Comparison of ENCODE assay signal across 9 cellular contexts in the genomic region with DNA sequence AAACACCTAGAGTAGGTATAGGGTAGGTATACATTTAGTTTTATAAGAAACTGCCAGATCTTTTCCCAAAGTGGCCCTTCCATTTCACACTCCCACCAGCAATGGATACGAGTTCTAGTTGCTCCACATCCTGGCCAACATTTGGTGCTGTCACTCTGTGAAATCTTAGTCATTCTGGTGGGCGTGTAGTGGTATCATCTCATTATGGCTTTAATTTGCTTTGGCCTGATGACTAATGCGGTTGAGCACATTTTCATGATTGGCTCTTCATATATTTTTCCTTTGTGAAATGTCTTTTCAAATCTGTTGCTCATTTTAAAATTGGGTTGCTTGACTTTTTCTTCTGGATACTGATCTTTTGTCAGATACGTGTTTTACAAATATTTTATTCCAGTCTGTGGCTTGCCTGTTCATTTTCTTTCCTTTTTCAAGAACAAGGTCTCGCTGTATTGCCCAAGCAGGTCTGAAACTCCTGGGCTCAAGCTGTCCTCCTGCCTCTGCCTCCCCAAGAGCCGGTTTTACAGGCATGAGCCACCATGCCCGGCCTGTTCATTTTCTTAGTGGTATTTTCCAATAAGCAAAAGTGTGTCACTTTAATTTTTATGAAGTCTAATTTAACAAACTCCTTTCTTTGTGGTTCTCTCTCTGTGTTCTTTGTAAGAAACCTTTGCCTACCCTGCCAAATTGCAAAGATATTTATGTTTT.
DNase-seq lines count a peak whose midpoint lies in the region; ATAC-seq and TF ChIP-seq lines count a peak whose summit lies in the region.
"Had no signal": no experiment of that assay in that cellular context is flagged by ENCODE, and none has a peak within 500 bp of the region (broad histone marks: within the 10 kb centered on the region; RNA-seq: fewer than 3 reads in every experiment).

No MANE protein-coding gene starts in this region.

- TF ChIP-seq CTCF in epithelial cell of esophagus (IDR thresholded peaks at IDR 0.05; ENCODE audit: insufficient read depth, low read depth, low read length, missing control alignments): no peak

- H3K27ac Mint-ChIP-seq in T-helper 17 cell: peak overlapping the region; percentile 93
- H3K27ac Mint-ChIP-seq: mesothelial cell of epicardium had no signal

- DNase-seq in DMS53 (lab: John Stamatoyannopoulos, UW) (peak; percentile 50), DMS53 treated with DMSO at 0.1 percent for 48 hours (lab: John Stamatoyannopoulos, UW; ENCODE audit: unreplicated experiment) (no peak), T-helper 17 cell (no peak), epithelial cell of esophagus (ENCODE audit: low read depth) (peak; percentile 91), NCI-H2196 treated with DMSO at 0.1 percent for 48 hours (lab: John Stamatoyannopoulos, UW; ENCODE audit: unreplicated experiment) (no peak), NCI-H510A (lab: John Stamatoyannopoulos, UW) (no peak)
- DNase-seq in stimulated activated CD8-positive, alpha-beta memory T cell treated with anti-CD3 and anti-CD28 coated beads, Interleukin-4, amount 100 ng/mL, for 48 hours: peak; percentile 57

- H3K4me3 ChIP-seq in epithelial cell of esophagus (ENCODE audit: low read length): no peak overlapping the region

- H3K4me1 Mint-ChIP-seq in T-helper 17 cell: peaks cover 35% of the 10 kb centered on the region

- ATAC-seq in T-helper 17 cell (no peak), GM18511 (IDR thresholded peaks at IDR 0.05; ENCODE audit: unreplicated experiment) (no peak)

- no peaks in the 10 kb centered on the region for H3K27me3 Mint-ChIP-seq in T-helper 17 cell

- H3K4me3 Mint-ChIP-seq in T-helper 17 cell: peak overlapping the region; percentile 90
- H3K4me3 Mint-ChIP-seq: mesothelial cell of epicardium had no signal

- H3K36me3 Mint-ChIP-seq in T-helper 17 cell (ENCODE audit: low read depth): no peaks in the 10 kb centered on the region

- no peaks in the 10 kb centered on the region for H3K9me3 ChIP-seq in T-helper 17 cell (ENCODE audit: control insufficient read depth, low read length, poor library complexity, severe bottlenecking)

Comparison
In these comparisons a context has a peak if more than half of its experiments do, and no peak if none do; other contexts are left out.
1. DNase-seq: peak in DMS53 (single experiment), epithelial cell of esophagus (single experiment) and stimulated activated CD8-positive, alpha-beta memory T cell treated with anti-CD3 and anti-CD28 coated beads, Interleukin-4, amount 100 ng/mL, for 48 hours (single experiment); none in DMS53 treated with DMSO at 0.1 percent for 48 hours (single experiment), T-helper 17 cell (0 of 3), NCI-H2196 treated with DMSO at 0.1 percent for 48 hours (single experiment) and NCI-H510A (single experiment).